In genomic region chr2:152611458-152612231, GRCh38 we compare ENCODE assay signal across 7 cellular contexts.
DNase-seq lines count a peak whose midpoint lies in the region; ATAC-seq, FAIRE-seq and TF ChIP-seq lines count a peak whose summit lies in the region.

No MANE protein-coding gene starts in this region.

- DNase-seq in epithelial cell of proximal tubule (ENCODE audit: low read depth) (peak; percentile 27), psoas muscle (peak; percentile 55 to 62), GM19240 (ENCODE audit: insufficient read length, low spot score) (no peak), kidney (no peak)

- peaks cover 51% of the 10 kb centered on the region for H3K4me1 ChIP-seq in OCI-LY3 (ENCODE audit: low read length)
- H3K4me1 ChIP-seq in psoas muscle, result peaks cover 55% of the 10 kb centered on the region
- no peaks in the 10 kb centered on the region for H3K4me1 ChIP-seq in kidney (ENCODE audit: control insufficient read depth in 1 of 2, insufficient read depth in 1 of 2, low read depth in 1 of 2, low read length in 2 of 2)

- H3K27ac ChIP-seq in OCI-LY3 (ENCODE audit: low read length), result peak overlapping the region; percentile 92
- peak overlapping the region; percentile 76 for H3K27ac ChIP-seq in psoas muscle
- H3K27ac ChIP-seq in kidney (ENCODE audit: low read depth in 2 of 2, low read length in 2 of 2), result no peak overlapping the region

- intact Hi-C loops in psoas muscle (cut with DNase I) (no loop called here), kidney (cut with DNase I) (no loop called here)

- no peaks in the 10 kb centered on the region for H3K27me3 ChIP-seq in OCI-LY3 (ENCODE audit: low read depth, low read length)
- H3K27me3 ChIP-seq in psoas muscle (ENCODE audit: insufficient read depth in 3 of 3, low read length in 2 of 3), result no peaks in the 10 kb centered on the region

- peak overlapping the region; percentile 43; the same call in 1 of the 2 replicates for H3K9ac ChIP-seq in OCI-LY3 (ENCODE audit: low read length)
- H3K9ac ChIP-seq in kidney (ENCODE audit: low read length in 2 of 2), result no peak overlapping the region

- FAIRE-seq in kidney (lab: Jason Lieb, UNC), result no peak

- 57 to 64% (median 61%) methylated on average over 5 of the region's 5 CpGs for WGBS in psoas muscle, 3 donors

- H3K4me3 ChIP-seq in OCI-LY3 (ENCODE audit: low read length) (peak overlapping the region; percentile 58), epithelial cell of proximal tubule (ENCODE audit: low read depth, low read length) (no peak overlapping the region), psoas muscle (peak overlapping the region; percentile 35), kidney (ENCODE audit: low read length in 2 of 2) (no peak overlapping the region)

- H2AFZ ChIP-seq in OCI-LY3 (ENCODE audit: low read depth, low read length), result no peak overlapping the region

- TF ChIP-seq CTCF in OCI-LY3 (IDR thresholded peaks at IDR 0.05; ENCODE audit: low read depth, low read length) (peak; percentile 32), epithelial cell of proximal tubule (conservative IDR thresholded peaks at IDR 0.05; ENCODE audit: low read depth, low read length) (peak; percentile 22), psoas muscle (IDR thresholded peaks at IDR 0.05) (no peak), kidney (IDR thresholded peaks at IDR 0.05; ENCODE audit: borderline replicate concordance, extremely low read depth, insufficient read depth) (no peak)

- H3K36me3 ChIP-seq in OCI-LY3 (replicated peaks; ENCODE audit: low read depth, low read length) (no peaks in the 10 kb centered on the region), psoas muscle (ENCODE audit: insufficient read depth in 1 of 2, low read depth in 1 of 2) (peaks cover 0 to 5% of the 10 kb centered on the region in 2 donors), kidney (ENCODE audit: control insufficient read depth in 1 of 2, insufficient read depth in 2 of 2, low read length in 2 of 2) (no peaks in the 10 kb centered on the region)

- H3K9me3 ChIP-seq in OCI-LY3 (ENCODE audit: insufficient read depth, low read length) (no peaks in the 10 kb centered on the region), psoas muscle (no peaks in the 10 kb centered on the region), kidney (ENCODE audit: control insufficient read depth in 1 of 2, low read length in 2 of 2) (no peaks in the 10 kb centered on the region)

- ATAC-seq in GM18873 (IDR thresholded peaks at IDR 0.05; ENCODE audit: low FRiP score, unreplicated experiment), result peak; percentile 81
- peak; percentile 86 for ATAC-seq in HG02885 (IDR thresholded peaks at IDR 0.05; ENCODE audit: poor library complexity, unreplicated experiment)
- ATAC-seq in psoas muscle, result peak; percentile 79 to 86 (median 82)

- H3K79me2 ChIP-seq in OCI-LY3 (ENCODE audit: low read length), result no peaks in the 10 kb centered on the region

- H3K4me2 ChIP-seq in OCI-LY3 (ENCODE audit: low read length), result peak overlapping the region; percentile 81

- no peaks in the 10 kb centered on the region for H4K20me1 ChIP-seq in OCI-LY3 (ENCODE audit: insufficient read depth, low read length)

Comparison
In these comparisons a context has a peak if more than half of its experiments do, and no peak if none do; other contexts are left out.
1. H3K27ac ChIP-seq: peak in OCI-LY3 (single experiment) and psoas muscle (single experiment); none in kidney (0 of 2).
2. H3K4me3 ChIP-seq: peak in OCI-LY3 (single experiment) and psoas muscle (single experiment); none in epithelial cell of proximal tubule (single experiment) and kidney (0 of 2).
3. CTCF ChIP-seq: peak in OCI-LY3 (single experiment) and epithelial cell of proximal tubule (single experiment); none in psoas muscle (single experiment) and kidney (single experiment).
4. DNase-seq: peak in epithelial cell of proximal tubule (single experiment) and psoas muscle (2 of 2); none in GM19240 (single experiment) and kidney (single experiment).
5. Peak in every context shown above with its lines, with median percentiles within 50 percentile points of each other: ATAC-seq.